Comparison of ENCODE assay signal across 26 cellular contexts in genomic region chr2:127090281-127091128, GRCh38. TPM values are rescaled to one million over a fixed set of nuclear protein-coding genes. Genes with fewer than 3 reads are reported as not detected.
DNase-seq lines count a peak whose midpoint lies in the region; ATAC-seq and TF ChIP-seq lines count a peak whose summit lies in the region.
"Had no signal": no experiment of that assay in that cellular context is flagged by ENCODE, and none has a peak within 500 bp of the region (broad histone marks: within the 10 kb centered on the region; RNA-seq: fewer than 3 reads in every experiment).

No MANE protein-coding gene starts in this region.

- H3K9ac ChIP-seq in neuronal stem cell (ENCODE audit: low read depth, low read length, poor library complexity): peak overlapping the region; percentile 73

- DNase-seq in Right ventricle myocardium inferior (ENCODE audit: missing footprints) (peak; percentile 45), right atrium auricular region (ENCODE audit: low spot score) (no peak), esophagus squamous epithelium (lab: John Stamatoyannopoulos, UW) (no peak), neuronal stem cell (ENCODE audit: low spot score) (no peak), vagina (ENCODE audit: extremely low spot score in 2 of 2) (no peak), cerebellum (ENCODE audit: low spot score) (no peak), AG20443 (ENCODE audit: low spot score) (no peak), MG63 (no peak)
- DNase-seq: 8988T; activated CD8-positive, alpha-beta memory T cell treated with anti-CD3 and anti-CD28 coated beads, Interleukin-2, amount 10 ng/mL, durations not matched to agents 7 days and 5 days; activated T-cell treated with anti-CD3 and anti-CD28 coated beads, Interleukin-2, amount 50 U/mL, for 48 hours; adrenal gland; body of pancreas; effector CD4-positive, alpha-beta T cell; GOT3; kidney glomerular epithelial cell; NCI-H1694; NCI-H510A; PC-3; SHP77 treated with DMSO at 0.1 percent for 48 hours; stimulated activated CD4-positive, alpha-beta T cell treated with anti-CD3 and anti-CD28 coated beads, Interleukin-2, amount 100 ng/mL, for 48 hours; SW 1271; T1000; WERI-Rb-1 had no signal

- no peaks in the 10 kb centered on the region for H3K9me3 ChIP-seq in right atrium auricular region
- no peaks in the 10 kb centered on the region for H3K9me3 ChIP-seq in esophagus squamous epithelium
- no peaks in the 10 kb centered on the region for H3K9me3 ChIP-seq in neuronal stem cell (replicated peaks in 1 of 2; ENCODE audit: control insufficient read depth in 2 of 2, insufficient read depth in 1 of 2, low read depth in 1 of 2, low read length in 2 of 2)
- no peaks in the 10 kb centered on the region for H3K9me3 ChIP-seq in vagina
- H3K9me3 ChIP-seq in MG63: no peaks in the 10 kb centered on the region
- H3K9me3 ChIP-seq: adrenal gland, body of pancreas, heart left ventricle, spleen had no signal

- H3K36me3 ChIP-seq in right atrium auricular region: no peaks in the 10 kb centered on the region
- no peaks in the 10 kb centered on the region for H3K36me3 ChIP-seq in esophagus squamous epithelium
- H3K36me3 ChIP-seq in neuronal stem cell (replicated peaks in 1 of 2; ENCODE audit: control insufficient read depth in 2 of 2, insufficient read depth in 2 of 2, low read length in 2 of 2): no peaks in the 10 kb centered on the region
- no peaks in the 10 kb centered on the region for H3K36me3 ChIP-seq in vagina
- H3K36me3 ChIP-seq in MG63: no peaks in the 10 kb centered on the region
- H3K36me3 ChIP-seq: adrenal gland, heart left ventricle, spleen had no signal

- no peak overlapping the region for H4K91ac ChIP-seq in neuronal stem cell (ENCODE audit: low read depth, low read length, poor library complexity)

- no peak overlapping the region for H3K27ac ChIP-seq in right atrium auricular region
- H3K27ac ChIP-seq in esophagus squamous epithelium: peak overlapping the region; percentile 7 to 58 (median 10)
- H3K27ac ChIP-seq in neuronal stem cell (replicated peaks; ENCODE audit: low read length): no peak overlapping the region
- peak overlapping the region; percentile 95 for H3K27ac ChIP-seq in vagina
- H3K27ac ChIP-seq: body of pancreas, heart left ventricle, spleen, WERI-Rb-1 had no signal

- H3K27me3 ChIP-seq in right atrium auricular region (no peaks in the 10 kb centered on the region), esophagus squamous epithelium (no peaks in the 10 kb centered on the region), neuronal stem cell (ENCODE audit: control insufficient read depth in 3 of 3, insufficient read depth in 3 of 3, low read depth in 1 of 3, low read length in 3 of 3) (no peaks in the 10 kb centered on the region), vagina (no peaks in the 10 kb centered on the region), MG63 (no peaks in the 10 kb centered on the region)
- H3K27me3 ChIP-seq: adrenal gland, body of pancreas, spleen had no signal

- H3K23ac ChIP-seq in neuronal stem cell (ENCODE audit: low read depth, low read length, poor library complexity): peak overlapping the region; percentile 78

- H3K4me2 ChIP-seq in neuronal stem cell (ENCODE audit: insufficient read depth, low read length, poor library complexity, severe bottlenecking): no peak overlapping the region

- intact Hi-C loops in Right ventricle myocardium inferior (cut with DNase I): no loop called here
- intact Hi-C loops in esophagus squamous epithelium (cut with DNase I): no loop called here
- intact Hi-C loops in vagina (cut with DNase I): no loop called here

- no peak for TF ChIP-seq CTCF in right atrium auricular region (IDR thresholded peaks at IDR 0.05)
- no peak for TF ChIP-seq CTCF in esophagus squamous epithelium (IDR thresholded peaks at IDR 0.05)
- no peak for TF ChIP-seq CTCF in vagina (IDR thresholded peaks at IDR 0.05)

- no peak for ATAC-seq in Right ventricle myocardium inferior
- ATAC-seq: activated CD8-positive, alpha-beta memory T cell treated with anti-CD3 and anti-CD28 coated beads, Interleukin-2, amount 10 ng/mL, durations not matched to agents 7 days and 5 days; body of pancreas; heart left ventricle; PC-3 had no signal

- peaks cover 10% of the 10 kb centered on the region for H3K79me1 ChIP-seq in neuronal stem cell (ENCODE audit: low read depth, low read length)

- H3K14ac ChIP-seq in neuronal stem cell (ENCODE audit: low read length): no peak overlapping the region

- peak overlapping the region; percentile 39 for H2AK5ac ChIP-seq in neuronal stem cell (ENCODE audit: low read depth, low read length)

- no peak overlapping the region for H2BK5ac ChIP-seq in neuronal stem cell (ENCODE audit: low read length)

- no peak overlapping the region for H4K8ac ChIP-seq in neuronal stem cell (ENCODE audit: low read depth, low read length)

- no peak overlapping the region for H2BK12ac ChIP-seq in neuronal stem cell (ENCODE audit: low read length)

- peak overlapping the region; percentile 27 for H2BK15ac ChIP-seq in neuronal stem cell (ENCODE audit: low read length)

- H2BK120ac ChIP-seq in neuronal stem cell (ENCODE audit: low read depth, low read length): peak overlapping the region; percentile 65

- H3K18ac ChIP-seq in neuronal stem cell (ENCODE audit: low read length): peak overlapping the region; percentile 24

- TF ChIP-seq POLR2A in esophagus squamous epithelium (IDR thresholded peaks at IDR 0.05) (no peak), vagina (IDR thresholded peaks at IDR 0.05) (no peak)

- H3K4me3 ChIP-seq in right atrium auricular region: no peak overlapping the region
- no peak overlapping the region for H3K4me3 ChIP-seq in esophagus squamous epithelium
- H3K4me3 ChIP-seq in neuronal stem cell (ENCODE audit: low read length in 2 of 2): no peak overlapping the region
- no peak overlapping the region for H3K4me3 ChIP-seq in vagina
- no peak overlapping the region for H3K4me3 ChIP-seq in MG63
- H3K4me3 ChIP-seq: adrenal gland, body of pancreas, heart left ventricle, spleen had no signal

- WGBS in esophagus squamous epithelium, 2 donors: 83% methylated on average over 10 of the region's 18 CpGs
- WGBS in neuronal stem cell (ENCODE audit: extremely low coverage in 2 of 2, insufficient read length in 2 of 2, insufficient replicate concordance in 1 of 2), 2 donors: no CpG with 5 or more reads among the region's 18 CpGs

- H2AFZ ChIP-seq in neuronal stem cell (ENCODE audit: low read length): no peak overlapping the region

- peak overlapping the region; percentile 17 for H3K4ac ChIP-seq in neuronal stem cell (ENCODE audit: low read length)

- H3K4me1 ChIP-seq in right atrium auricular region (peaks cover 0 to 36% of the 10 kb centered on the region in 2 donors), esophagus squamous epithelium (peaks cover 14 to 61% (median 37%) of the 10 kb centered on the region in 3 donors), neuronal stem cell (ENCODE audit: control insufficient read depth in 2 of 2, insufficient read depth in 1 of 2, low read depth in 1 of 2, low read length in 2 of 2) (peaks cover 14 to 35% of the 10 kb centered on the region in 2 donors), vagina (peaks cover 67% of the 10 kb centered on the region)

RNA-seq across cellular contexts. Expression of gene BIN1, which starts 16.4 kb away (rescaled TPM):
- total RNA-seq in Right ventricle myocardium inferior (17.9 TPM), right atrium auricular region (10 to 100 TPM in 1 of 2 donors, 1 to 10 TPM in 1; 7.6 to 15.3 TPM), esophagus squamous epithelium (10 to 100 TPM; 10.8 to 23.3 (median 15.5) TPM), vagina (60.9 TPM), cerebellum (43.7 TPM)
- 58.5 TPM for polyA plus RNA-seq in neuronal stem cell (2013, experiment 1 of 2)
- polyA plus RNA-seq in neuronal stem cell (2013, experiment 2 of 2): 59.1 TPM
- total RNA-seq in MG63 (2014; rRNA removed; shearing (Covaris generic); ENCODE audit: low replicate concordance): 33.7 and 50.8 TPM in 2 replicates

Comparison
In these comparisons a context has a peak if more than half of its experiments do, and no peak if none do; other contexts are left out.
1. H3K27ac ChIP-seq: peak in esophagus squamous epithelium (4 of 4) and vagina (single experiment); none in right atrium auricular region (0 of 2) and neuronal stem cell (single experiment).